20 cellular contexts compared by ENCODE assay signal in the genomic region with DNA sequence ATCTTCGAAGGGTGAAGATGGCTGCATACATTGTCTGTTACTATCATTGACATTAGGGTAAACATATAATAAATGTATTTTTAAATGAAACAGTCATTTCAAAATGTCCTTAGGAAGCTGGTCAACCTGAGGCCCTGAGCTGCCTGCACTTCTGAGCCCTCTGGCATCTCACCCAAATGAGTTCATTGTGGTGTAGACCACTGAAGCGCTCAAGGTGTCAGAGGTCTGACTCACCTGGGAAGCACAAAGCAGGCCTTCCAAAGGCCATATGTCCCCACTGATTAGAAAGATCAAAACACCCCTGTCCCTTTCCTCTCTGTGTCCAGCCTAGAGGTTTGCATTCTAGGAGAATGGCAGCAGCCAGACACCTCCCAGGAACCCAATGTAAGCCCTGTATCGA. TPM values are rescaled to one million over a fixed set of nuclear protein-coding genes. Genes with fewer than 3 reads are reported as not detected.
"Had no signal": no experiment of that assay in that cellular context is flagged by ENCODE, and none has a peak within 500 bp of the region (broad histone marks: within the 10 kb centered on the region; RNA-seq: fewer than 3 reads in every experiment).

No MANE protein-coding gene starts in this region.

- DNase-seq: activated CD4-positive, alpha-beta T cell treated with anti-CD3 and anti-CD28 coated beads, Interleukin-2, amount 10 ng/mL, durations not matched to agents 7 days and 5 days; activated CD4-positive, CD25-positive, alpha-beta regulatory T cell; activated CD8-positive, alpha-beta memory T cell treated with anti-CD3 and anti-CD28 coated beads for 24 hours; activated gamma-delta T cell treated with Interleukin-2 at 50 U/mL for 16 hours; activated naive CD8-positive, alpha-beta T cell treated with anti-CD3 and anti-CD28 coated beads for 36 hours; amygdala; foreskin fibroblast; head of caudate nucleus; left lung; nephron progenitor cell; occipital lobe; psoas muscle; stimulated activated CD4-positive, alpha-beta T cell treated with anti-CD3 and anti-CD28 coated beads, Interleukin-12 subunit alpha, Interleukin-12 subunit beta, amount 100 ng/mL, for 4 hours; stimulated activated CD4-positive, alpha-beta T cell treated with anti-CD3 and anti-CD28 coated beads, Interleukin-2, amount 100 ng/mL, for 24 hours; stomach; T-helper 2 cell; trophoblast cell had no signal

- H3K36me3 Mint-ChIP-seq: activated naive CD8-positive, alpha-beta T cell treated with anti-CD3 and anti-CD28 coated beads for 36 hours; memory B cell had no signal

- H3K4me3 ChIP-seq: left lung, psoas muscle, SJSA1, stomach had no signal

- H3K27ac Mint-ChIP-seq: activated CD4-positive, alpha-beta T cell treated with anti-CD3 and anti-CD28 coated beads, Interleukin-2, amount 10 ng/mL, durations not matched to agents 7 days and 5 days; activated naive CD8-positive, alpha-beta T cell treated with anti-CD3 and anti-CD28 coated beads for 36 hours; memory B cell; nephron progenitor cell had no signal

- H3K27ac ChIP-seq: left lung, psoas muscle, SJSA1 had no signal

- H3K36me3 ChIP-seq: left lung, stomach had no signal

- ATAC-seq: left lung, psoas muscle, sciatic nerve had no signal

- H3K4me1 Mint-ChIP-seq: activated CD4-positive, alpha-beta T cell treated with anti-CD3 and anti-CD28 coated beads, Interleukin-2, amount 10 ng/mL, durations not matched to agents 7 days and 5 days; activated naive CD8-positive, alpha-beta T cell treated with anti-CD3 and anti-CD28 coated beads for 36 hours; memory B cell had no signal

- H3K27me3 ChIP-seq: left lung, SJSA1, stomach had no signal

- H3K9me3 Mint-ChIP-seq: activated CD4-positive, alpha-beta T cell treated with anti-CD3 and anti-CD28 coated beads, Interleukin-2, amount 10 ng/mL, durations not matched to agents 7 days and 5 days; activated naive CD8-positive, alpha-beta T cell treated with anti-CD3 and anti-CD28 coated beads for 36 hours; memory B cell; nephron progenitor cell had no signal

- H3K9me3 ChIP-seq: left lung, psoas muscle, SJSA1, stomach had no signal

- H3K4me3 Mint-ChIP-seq: activated CD4-positive, alpha-beta T cell treated with anti-CD3 and anti-CD28 coated beads, Interleukin-2, amount 10 ng/mL, durations not matched to agents 7 days and 5 days; activated naive CD8-positive, alpha-beta T cell treated with anti-CD3 and anti-CD28 coated beads for 36 hours; memory B cell; nephron progenitor cell had no signal

RNA-seq across cellular contexts. Expression of gene COL4A2, which starts 59.6 kb away (rescaled TPM):
- total RNA-seq: activated CD4-positive, alpha-beta T cell treated with anti-CD3 and anti-CD28 coated beads, Interleukin-2, amount 10 ng/mL, durations not matched to agents 7 days and 5 days; activated naive CD8-positive, alpha-beta T cell treated with anti-CD3 and anti-CD28 coated beads for 36 hours had no signal

RNA-seq across cellular contexts. Expression of gene COL4A1, which starts 59.8 kb away (rescaled TPM):
- total RNA-seq: activated naive CD8-positive, alpha-beta T cell treated with anti-CD3 and anti-CD28 coated beads for 36 hours had no signal
